ENCODE assay signal across 2 cellular contexts in genomic region chr10:87066178-87066577, GRCh38.
TF ChIP-seq lines count a peak whose summit lies in the region.

No MANE protein-coding gene starts in this region.

TF ChIP-seq in WTC11, 78 proteins besides CTCF, POLR2A, EP300 and RAD21:
- TF ChIP-seq AFF4 (CRISPR knock-in tag; IDR thresholded peaks at IDR 0.05; ENCODE audit: borderline replicate concordance) (no peak), NR3C1 (CRISPR knock-in tag; conservative IDR thresholded peaks at IDR 0.05; ENCODE audit: low read depth) (no peak), ZMAT4 (CRISPR knock-in tag; IDR thresholded peaks at IDR 0.05) (no peak), ZNF232 (CRISPR knock-in tag; IDR thresholded peaks at IDR 0.05) (no peak), ESRRA (CRISPR knock-in tag; IDR thresholded peaks at IDR 0.05; ENCODE audit: borderline replicate concordance) (no peak), TEAD4 (CRISPR knock-in tag; IDR thresholded peaks at IDR 0.05) (no peak), AR (CRISPR knock-in tag; IDR thresholded peaks at IDR 0.05) (no peak), ZNF263 (CRISPR knock-in tag; IDR thresholded peaks at IDR 0.05; ENCODE audit: low read depth) (no peak), FOXP1 (CRISPR knock-in tag; IDR thresholded peaks at IDR 0.05; ENCODE audit: borderline replicate concordance) (no peak), KAT7 (CRISPR knock-in tag; IDR thresholded peaks at IDR 0.05; ENCODE audit: borderline replicate concordance) (no peak), SP1 (CRISPR knock-in tag; conservative IDR thresholded peaks at IDR 0.05) (no peak), GTF2I (CRISPR knock-in tag; conservative IDR thresholded peaks at IDR 0.05) (no peak), MLX (CRISPR knock-in tag; IDR thresholded peaks at IDR 0.05) (no peak), GRHL2 (CRISPR knock-in tag; IDR thresholded peaks at IDR 0.05; ENCODE audit: insufficient replicate concordance, severe bottlenecking) (no peak)

TF ChIP-seq in HepG2, 621 proteins besides CTCF, POLR2A, EP300 and RAD21:
- TF ChIP-seq ZSCAN12 (CRISPR knock-in tag; IDR thresholded peaks at IDR 0.05) (no peak), FOSL2 (CRISPR knock-in tag; IDR thresholded peaks at IDR 0.05) (0 out of 2 replicates have a peak, but pooled peaks have one; percentile 27), ZNF780A (CRISPR knock-in tag; IDR thresholded peaks at IDR 0.05) (no peak), NFATC3 (CRISPR knock-in tag; IDR thresholded peaks at IDR 0.05) (no peak), THRA (CRISPR knock-in tag; IDR thresholded peaks at IDR 0.05; ENCODE audit: borderline replicate concordance) (peak; percentile 33; the same call in 1 of the 2 replicates), RXRB (CRISPR knock-in tag; IDR thresholded peaks at IDR 0.05; ENCODE audit: borderline replicate concordance) (peak; percentile 60), GATAD2A (CRISPR knock-in tag; IDR thresholded peaks at IDR 0.05) (no peak), CBX1 (IDR thresholded peaks at IDR 0.05; ENCODE audit: low read depth) (no peak), E2F2 (CRISPR knock-in tag; IDR thresholded peaks at IDR 0.05; ENCODE audit: borderline replicate concordance) (no peak), MLX (CRISPR knock-in tag; IDR thresholded peaks at IDR 0.05) (no peak)
